8 cellular contexts compared by ENCODE assay signal in genomic region chr14:60094306-60094897, GRCh38. TPM values are rescaled to one million over a fixed set of nuclear protein-coding genes. Genes with fewer than 3 reads are reported as not detected.
DNase-seq lines count a peak whose midpoint lies in the region; ATAC-seq and TF ChIP-seq lines count a peak whose summit lies in the region.

No MANE protein-coding gene starts in this region.

- no peaks in the 10 kb centered on the region for H3K27me3 Mint-ChIP-seq in CD14-positive monocyte (ENCODE audit: low read depth in 3 of 3)

- peaks cover 0 to 3% (median 0%) of the 10 kb centered on the region in 7 donors for H3K9me3 Mint-ChIP-seq in CD14-positive monocyte

- H3K36me3 Mint-ChIP-seq in CD14-positive monocyte: peaks cover 20% of the 10 kb centered on the region in 2 donors

- H3K4me3 Mint-ChIP-seq in CD14-positive monocyte: no peak overlapping the region

- H3K27ac ChIP-seq in HUES64 (ENCODE audit: low read depth, low read length): no peak overlapping the region

- H3K27ac Mint-ChIP-seq in CD14-positive monocyte: peak overlapping the region in 6 of 7 donors; percentile 15 to 95 (median 52)

- H3K4me3 ChIP-seq in HUES64 (ENCODE audit: low read length) (peak overlapping the region; percentile 83), adipocyte (ENCODE audit: low read length) (peak overlapping the region; percentile 100)

- no peaks in the 10 kb centered on the region for H3K27me3 ChIP-seq in HUES64 (ENCODE audit: insufficient read depth, low read length)
- H3K27me3 ChIP-seq in adipocyte (replicated peaks; ENCODE audit: control insufficient read depth, insufficient read depth, low read length): no peaks in the 10 kb centered on the region

- H3K9ac ChIP-seq in HUES64 (ENCODE audit: low read depth, low read length) (no peak overlapping the region), adipocyte (ENCODE audit: low read length) (no peak overlapping the region)

- peaks cover 35% of the 10 kb centered on the region for H3K4me1 Mint-ChIP-seq in CD14-positive monocyte

- H3K4me1 ChIP-seq in HUES64 (ENCODE audit: insufficient read depth, low read length) (peaks cover 27% of the 10 kb centered on the region), adipocyte (ENCODE audit: control insufficient read depth, insufficient read depth, low read length) (peaks cover 39% of the 10 kb centered on the region)

- no peaks in the 10 kb centered on the region for H3K9me3 ChIP-seq in HUES64 (ENCODE audit: insufficient read depth, low read depth, low read length)
- no peaks in the 10 kb centered on the region for H3K9me3 ChIP-seq in adipocyte (ENCODE audit: control insufficient read depth, low read length)

- TF ChIP-seq CTCF in CD14-positive monocyte (IDR thresholded peaks at IDR 0.05): no peak

- DNase-seq in CD14-positive monocyte (ENCODE audit: low spot score): no peak
- DNase-seq in adipocyte (ENCODE audit: low read depth): no peak
- DNase-seq in left kidney (ENCODE audit: low read depth, low spot score): peak; percentile 26
- no peak for DNase-seq in NCI-H187 treated with DMSO at 0.1 percent for 48 hours (lab: John Stamatoyannopoulos, UW)
- DNase-seq in NCI-H1092 treated with DMSO at 0.1 percent for 48 hours (lab: John Stamatoyannopoulos, UW): no peak

- no peak for ATAC-seq in HG03045 (IDR thresholded peaks at IDR 0.05; ENCODE audit: unreplicated experiment)
- no peak for ATAC-seq in GM21423 (IDR thresholded peaks at IDR 0.05; ENCODE audit: unreplicated experiment)

- intact Hi-C loops in CD14-positive monocyte (cut with micrococcal nuclease): loop anchor here (5.0 to 10.0 kb wide), 3 partner anchors 68 to 1008 kb away; partner anchors contain the start of gene PPM1A (in 2 of the 2)

- 26% methylated on average over 5 of the region's 5 CpGs for WGBS in HUES64

- H3K36me3 ChIP-seq in HUES64 (ENCODE audit: insufficient read depth, low read length): peaks cover 14% of the 10 kb centered on the region
- H3K36me3 ChIP-seq in adipocyte (ENCODE audit: control insufficient read depth, insufficient read depth, low read length, severe bottlenecking): peaks cover 12% of the 10 kb centered on the region

RNA-seq across cellular contexts. Expression of gene PCNX4, which starts 2.7 kb away (rescaled TPM):
- 10 to 100 TPM; 13.1 to 16.7 TPM for polyA plus RNA-seq in CD14-positive monocyte
- polyA plus RNA-seq in HUES64 (2013, experiment 1 of 2): 28.7 TPM
- 35.6 TPM for polyA plus RNA-seq in HUES64 (2013, experiment 2 of 2)
